In the genomic region with DNA sequence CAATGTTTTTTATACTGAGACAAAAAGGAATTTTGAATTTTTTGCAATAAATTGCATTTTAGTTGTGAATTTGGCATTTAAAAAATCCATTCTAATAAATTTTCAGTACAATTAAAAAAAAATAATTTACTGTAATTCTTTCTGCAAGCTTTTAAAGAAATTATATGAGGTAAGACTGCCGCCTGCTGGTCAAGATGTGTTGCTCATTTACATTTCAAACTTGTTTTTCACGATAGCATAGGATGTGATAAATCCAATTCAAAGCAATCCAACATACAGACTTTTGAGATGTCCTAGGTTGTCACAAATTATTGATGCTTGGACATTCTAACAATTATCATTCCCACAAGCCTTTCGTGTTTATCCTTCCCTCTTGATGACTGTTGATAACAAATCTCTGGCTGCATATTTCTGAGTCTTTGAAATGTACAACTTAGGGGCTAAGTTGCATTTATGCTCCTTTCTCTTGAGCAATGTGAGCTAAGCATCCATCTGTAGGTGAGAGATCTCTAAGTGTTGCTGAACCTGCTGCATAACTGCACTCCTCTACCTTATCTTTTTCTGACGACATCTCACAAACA, we compare ENCODE assay signal across 1 cellular context.
TF ChIP-seq lines count a peak whose summit lies in the region.

No MANE protein-coding gene starts in this region.

TF ChIP-seq in K562, 482 proteins besides CTCF, POLR2A, EP300 and RAD21:
- TF ChIP-seq SMC3 (conservative IDR thresholded peaks at IDR 0.05; ENCODE audit: insufficient read depth, low read depth, low read length) (0 out of 2 replicates have a peak, but pooled peaks have one; percentile 29), ARID2 (IDR thresholded peaks at IDR 0.05) (0 out of 2 replicates have a peak, but pooled peaks have one; percentile 28), FOS (IDR thresholded peaks at IDR 0.05; ENCODE audit: extremely low read depth, insufficient read length) (no peak), FOXM1 (IDR thresholded peaks at IDR 0.05; ENCODE audit: low read depth) (no peak), FOXM1 (CRISPR knock-in tag; IDR thresholded peaks at IDR 0.05; ENCODE audit: low read depth) (no peak)
- TF ChIP-seq, protein P1, sequence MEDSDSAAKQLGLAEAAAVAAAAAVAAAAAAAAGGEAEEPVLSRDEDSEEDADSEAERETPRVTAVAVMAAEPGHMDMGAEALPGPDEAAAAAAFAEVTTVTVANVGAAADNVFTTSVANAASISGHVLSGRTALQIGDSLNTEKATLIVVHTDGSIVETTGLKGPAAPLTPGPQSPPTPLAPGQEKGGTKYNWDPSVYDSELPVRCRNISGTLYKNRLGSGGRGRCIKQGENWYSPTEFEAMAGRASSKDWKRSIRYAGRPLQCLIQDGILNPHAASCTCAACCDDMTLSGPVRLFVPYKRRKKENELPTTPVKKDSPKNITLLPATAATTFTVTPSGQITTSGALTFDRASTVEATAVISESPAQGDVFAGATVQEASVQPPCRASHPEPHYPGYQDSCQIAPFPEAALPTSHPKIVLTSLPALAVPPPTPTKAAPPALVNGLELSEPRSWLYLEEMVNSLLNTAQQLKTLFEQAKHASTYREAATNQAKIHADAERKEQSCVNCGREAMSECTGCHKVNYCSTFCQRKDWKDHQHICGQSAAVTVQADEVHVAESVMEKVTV (CRISPR knock-in tag; IDR thresholded peaks at IDR 0.05) = peak; percentile 61; the same call in 1 of the 2 replicates
